Comparison of ENCODE assay signal across 17 cellular contexts in genomic region chr4:113407409-113407808, GRCh38.
DNase-seq lines count a peak whose midpoint lies in the region; ATAC-seq and TF ChIP-seq lines count a peak whose summit lies in the region.
"Had no signal": no experiment of that assay in that cellular context is flagged by ENCODE, and none has a peak within 500 bp of the region (broad histone marks: within the 10 kb centered on the region; RNA-seq: fewer than 3 reads in every experiment).

No MANE protein-coding gene starts in this region.

- POLR2A ChIA-PET in HCT116 (lab: Charles Lee) = no interaction called here
- POLR2A ChIA-PET in WTC11 (lab: Charles Lee) = no interaction called here
- POLR2A ChIA-PET in naive thymus-derived CD8-positive, alpha-beta T cell (lab: Charles Lee) = no interaction called here

- 0 out of 6 replicates have a peak, but pooled peaks of 1 of the 3 experiments have one; percentile 15 for TF ChIP-seq CTCF in HCT116 (IDR thresholded peaks at IDR 0.05 in 2 of 3, conservative IDR thresholded peaks at IDR 0.05 in 1 of 3; ENCODE audit: borderline replicate concordance in 1 of 3, insufficient read depth in 1 of 3, low read depth in 2 of 3, low read length in 2 of 3)
- TF ChIP-seq CTCF in WTC11 (IDR thresholded peaks at IDR 0.05) = no peak

- CTCF ChIA-PET in HCT116 (lab: Charles Lee) (interaction anchor here (1.4 kb wide), 1 partner anchor 13 kb away, joined by 4 read pairs; no protein-coding TSS in a partner anchor), WTC11 (lab: Charles Lee) (interaction anchor here (1.1 to 1.6 kb wide), 2 partner anchors 12 to 140 kb away, joined by 6 read pairs; no protein-coding TSS in a partner anchor)

- no peaks in the 10 kb centered on the region for H3K9me3 ChIP-seq in HCT116 (ENCODE audit: control insufficient read depth in 1 of 2, insufficient read depth in 1 of 2, low read depth in 1 of 2, low read length in 2 of 2)
- H3K9me3 ChIP-seq: body of pancreas, right atrium auricular region, testis had no signal

- no peaks in the 10 kb centered on the region for H3K9me2 ChIP-seq in HCT116 (ENCODE audit: insufficient read depth)

- no peak overlapping the region for H3K4me2 ChIP-seq in HCT116 (ENCODE audit: low read length)

- TF ChIP-seq RAD21 in HCT116 (IDR thresholded peaks at IDR 0.05; ENCODE audit: low read depth) = no peak

- H3K9ac ChIP-seq in HCT116 (ENCODE audit: low read length) = no peak overlapping the region
- H3K9ac ChIP-seq: GM23248 had no signal

- peaks cover 0 to 6% of the 10 kb centered on the region in 2 experiments; a peak in 1 of 4 replicates for H3K4me1 ChIP-seq in HCT116 (ENCODE audit: control insufficient read depth in 1 of 2, insufficient read depth in 2 of 2, low read length in 2 of 2)
- H3K4me1 ChIP-seq: body of pancreas, testis had no signal

- no peaks in the 10 kb centered on the region for H3K79me2 ChIP-seq in HCT116 (ENCODE audit: insufficient read depth, low read length)

- ATAC-seq in HCT116 (peak; percentile 63), WTC11 (peak; percentile 99), HG02571 (IDR thresholded peaks at IDR 0.05; ENCODE audit: unreplicated experiment) (no peak), GM18519 (IDR thresholded peaks at IDR 0.05; ENCODE audit: low FRiP score, unreplicated experiment) (no peak)
- no peak for ATAC-seq in naive thymus-derived CD8-positive, alpha-beta T cell
- ATAC-seq: activated CD4-positive, alpha-beta T cell treated with anti-CD3 and anti-CD28 coated beads for 36 hours; activated CD8-positive, alpha-beta memory T cell treated with anti-CD3 and anti-CD28 coated beads, Interleukin-2, amount 10 ng/mL, durations not matched to agents 7 days and 5 days; activated T-helper 17 cell treated with anti-CD3 and anti-CD28 coated beads, Interleukin-2, amount 50 U/mL, for 72 hours; body of pancreas; Right ventricle myocardium inferior had no signal

- DNase-seq in COR-L47 (lab: John Stamatoyannopoulos, UW) = peak; percentile 10
- DNase-seq in HCT116 (ENCODE audit: low read depth, low spot score) = no peak
- DNase-seq in NCI-H345 treated with DMSO at 0.1 percent for 48 hours (lab: John Stamatoyannopoulos, UW; ENCODE audit: unreplicated experiment) = peak; percentile 23
- DNase-seq in WTC11 (ENCODE audit: low spot score) = peak; percentile 40
- no peak for DNase-seq in naive thymus-derived CD8-positive, alpha-beta T cell
- no peak for DNase-seq in activated gamma-delta T cell treated with Interleukin-2 at 50 U/mL for 16 hours
- DNase-seq: activated CD4-positive, alpha-beta T cell treated with anti-CD3 and anti-CD28 coated beads for 36 hours; activated CD8-positive, alpha-beta memory T cell treated with anti-CD3 and anti-CD28 coated beads, Interleukin-2, amount 10 ng/mL, durations not matched to agents 7 days and 5 days; body of pancreas; GM23248; SW 1271; testis had no signal

- H4K20me1 ChIP-seq in HCT116 (ENCODE audit: insufficient read depth) = no peaks in the 10 kb centered on the region

- intact Hi-C loops in HCT116 (cut with micrococcal nuclease) = no loop called here

- peaks cover 15% of the 10 kb centered on the region for H3K4me1 Mint-ChIP-seq in WTC11
- H3K4me1 Mint-ChIP-seq in naive thymus-derived CD8-positive, alpha-beta T cell = no peaks in the 10 kb centered on the region
- H3K4me1 Mint-ChIP-seq: activated CD8-positive, alpha-beta memory T cell treated with anti-CD3 and anti-CD28 coated beads, Interleukin-2, amount 10 ng/mL, durations not matched to agents 7 days and 5 days; activated T-helper 17 cell treated with anti-CD3 and anti-CD28 coated beads, Interleukin-2, amount 50 U/mL, for 72 hours had no signal

- no peak overlapping the region for H3K4me3 ChIP-seq in HCT116 (replicated peaks in 1 of 2; ENCODE audit: low read depth in 1 of 2, low read length in 2 of 2)
- H3K4me3 ChIP-seq: body of pancreas, GM23248, right atrium auricular region, testis had no signal

- H3K27ac ChIP-seq in HCT116 (ENCODE audit: low read depth, low read length) = no peak overlapping the region
- H3K27ac ChIP-seq: body of pancreas, GM23248, right atrium auricular region, testis had no signal

- no peaks in the 10 kb centered on the region for H3K36me3 ChIP-seq in HCT116 (ENCODE audit: control insufficient read depth in 1 of 2, insufficient read depth in 2 of 2, low read length in 2 of 2)
- H3K36me3 ChIP-seq: right atrium auricular region had no signal

- H3K9me3 Mint-ChIP-seq in WTC11 = no peaks in the 10 kb centered on the region; the same call in 1 of the 2 replicates
- H3K9me3 Mint-ChIP-seq in naive thymus-derived CD8-positive, alpha-beta T cell = no peaks in the 10 kb centered on the region
- H3K9me3 Mint-ChIP-seq: activated T-helper 17 cell treated with anti-CD3 and anti-CD28 coated beads, Interleukin-2, amount 50 U/mL, for 72 hours had no signal

- no peaks in the 10 kb centered on the region for H3K36me3 Mint-ChIP-seq in WTC11
- H3K36me3 Mint-ChIP-seq in naive thymus-derived CD8-positive, alpha-beta T cell = no peaks in the 10 kb centered on the region
- H3K36me3 Mint-ChIP-seq: activated CD8-positive, alpha-beta memory T cell treated with anti-CD3 and anti-CD28 coated beads, Interleukin-2, amount 10 ng/mL, durations not matched to agents 7 days and 5 days had no signal

- H3K27me3 Mint-ChIP-seq in WTC11 (ENCODE audit: low read depth) = no peaks in the 10 kb centered on the region
- H3K27me3 Mint-ChIP-seq in naive thymus-derived CD8-positive, alpha-beta T cell = peaks cover 0 to 8% (median 5%) of the 10 kb centered on the region in 5 donors
- H3K27me3 Mint-ChIP-seq: activated CD4-positive, alpha-beta T cell treated with anti-CD3 and anti-CD28 coated beads for 36 hours had no signal

- no peak overlapping the region for H3K27ac Mint-ChIP-seq in WTC11
- peak overlapping the region in 1 of 10 donors; percentile 39 for H3K27ac Mint-ChIP-seq in naive thymus-derived CD8-positive, alpha-beta T cell
- H3K27ac Mint-ChIP-seq: activated CD4-positive, alpha-beta T cell treated with anti-CD3 and anti-CD28 coated beads for 36 hours; activated CD8-positive, alpha-beta memory T cell treated with anti-CD3 and anti-CD28 coated beads, Interleukin-2, amount 10 ng/mL, durations not matched to agents 7 days and 5 days; activated T-helper 17 cell treated with anti-CD3 and anti-CD28 coated beads, Interleukin-2, amount 50 U/mL, for 72 hours had no signal

- no TSS peak for BruUV-seq in HCT116 (replicated peaks; lab: Mats Ljungman, UMichigan)

- no peak for TF ChIP-seq POLR2A in HCT116 (IDR thresholded peaks at IDR 0.05; ENCODE audit: borderline replicate concordance, extremely low read depth, insufficient read depth, insufficient read length)

- no peaks in the 10 kb centered on the region for H3K27me3 ChIP-seq in HCT116 (ENCODE audit: insufficient read depth, low read length)
- H3K27me3 ChIP-seq: body of pancreas, right atrium auricular region, testis had no signal

- H3K4me3 Mint-ChIP-seq in WTC11 = no peak overlapping the region
- no peak overlapping the region for H3K4me3 Mint-ChIP-seq in naive thymus-derived CD8-positive, alpha-beta T cell
- H3K4me3 Mint-ChIP-seq: activated CD4-positive, alpha-beta T cell treated with anti-CD3 and anti-CD28 coated beads for 36 hours; activated CD8-positive, alpha-beta memory T cell treated with anti-CD3 and anti-CD28 coated beads, Interleukin-2, amount 10 ng/mL, durations not matched to agents 7 days and 5 days; activated T-helper 17 cell treated with anti-CD3 and anti-CD28 coated beads, Interleukin-2, amount 50 U/mL, for 72 hours had no signal

- peak overlapping the region; percentile 22 for H2AFZ ChIP-seq in HCT116 (ENCODE audit: low read depth, low read length, poor library complexity, severe bottlenecking)
- H2AFZ ChIP-seq: GM23248 had no signal

- RAD21 ChIA-PET in HCT116 (lab: Charles Lee; ENCODE audit: low non-redundant PET in 1 of 2, low total read pairs in 2 of 2, uncharacterized antibody in 2 of 2, unreplicated experiment in 2 of 2) = no interaction called here

TF ChIP-seq in HCT116, 20 proteins besides CTCF, POLR2A, EP300 and RAD21 (continues in another document):
- no peak for TF ChIP-seq EGR1 (IDR thresholded peaks at IDR 0.05; ENCODE audit: low read depth)
- TF ChIP-seq CEBPB (IDR thresholded peaks at IDR 0.05; ENCODE audit: low read depth) = no peak
- no peak for TF ChIP-seq ATF3 (IDR thresholded peaks at IDR 0.05)
- no peak for TF ChIP-seq TCF7L2 (IDR thresholded peaks at IDR 0.05; ENCODE audit: borderline replicate concordance, extremely low read depth, insufficient read depth, insufficient read length)
- no peak for TF ChIP-seq POLR2AphosphoS5 (IDR thresholded peaks at IDR 0.05; ENCODE audit: low read depth, low read length)
- TF ChIP-seq ZFX (IDR thresholded peaks at IDR 0.05) = no peak
- no peak for TF ChIP-seq YY1 (IDR thresholded peaks at IDR 0.05; ENCODE audit: extremely low read depth, insufficient replicate concordance, low read depth, low read length)
- TF ChIP-seq CBX3 (IDR thresholded peaks at IDR 0.05; ENCODE audit: low read depth) = no peak
- TF ChIP-seq MAX (IDR thresholded peaks at IDR 0.05) = no peak

TF ChIP-seq in WTC11, 78 proteins besides CTCF, POLR2A, EP300 and RAD21 (continues in another document):
- TF ChIP-seq ZNF138 (CRISPR knock-in tag; conservative IDR thresholded peaks at IDR 0.05) (no peak), PRRX2 (CRISPR knock-in tag; IDR thresholded peaks at IDR 0.05) (no peak), ZBTB43 (CRISPR knock-in tag; IDR thresholded peaks at IDR 0.05) (no peak), RELA (CRISPR knock-in tag; IDR thresholded peaks at IDR 0.05; ENCODE audit: borderline replicate concordance) (no peak)

Comparison
In these comparisons a context has a peak if more than half of its experiments do, and no peak if none do; other contexts are left out.
1. DNase-seq: peak in COR-L47 (single experiment), NCI-H345 treated with DMSO at 0.1 percent for 48 hours (single experiment) and WTC11 (single experiment); none in HCT116 (single experiment), naive thymus-derived CD8-positive, alpha-beta T cell (0 of 10) and activated gamma-delta T cell treated with Interleukin-2 at 50 U/mL for 16 hours (single experiment).
2. ATAC-seq: peak in HCT116 (single experiment) and WTC11 (single experiment); none in HG02571 (single experiment), naive thymus-derived CD8-positive, alpha-beta T cell (0 of 2) and GM18519 (single experiment).